8 cellular contexts compared by ENCODE assay signal in genomic region chr1:37890378-37891014, GRCh38. TPM values are rescaled to one million over a fixed set of nuclear protein-coding genes. Genes with fewer than 3 reads are reported as not detected.
DNase-seq lines count a peak whose midpoint lies in the region; ATAC-seq and TF ChIP-seq lines count a peak whose summit lies in the region.

No MANE protein-coding gene starts in this region.

- H3K27ac ChIP-seq in OCI-LY1 (ENCODE audit: low read depth, low read length, poor library complexity, severe bottlenecking) (no peak overlapping the region), aorta (ENCODE audit: low read depth in 1 of 2, low read length in 2 of 2) (no peak overlapping the region)

- peaks cover 0 to 4% of the 10 kb centered on the region in 2 donors for H3K4me1 Mint-ChIP-seq in effector memory CD8-positive, alpha-beta T cell (ENCODE audit: low read depth in 2 of 2)
- H3K4me1 Mint-ChIP-seq in naive B cell: peaks cover 0 to 5% (median 0%) of the 10 kb centered on the region in 3 donors

- H3K9me2 ChIP-seq in OCI-LY1 (ENCODE audit: low read depth, low read length): no peaks in the 10 kb centered on the region

- no peaks in the 10 kb centered on the region for H3K27me3 Mint-ChIP-seq in effector memory CD8-positive, alpha-beta T cell
- no peaks in the 10 kb centered on the region for H3K27me3 Mint-ChIP-seq in naive B cell

- H3K9me3 Mint-ChIP-seq in effector memory CD8-positive, alpha-beta T cell: no peaks in the 10 kb centered on the region
- H3K9me3 Mint-ChIP-seq in naive B cell: peaks cover 0 to 5% (median 0%) of the 10 kb centered on the region in 7 donors

- peak; percentile 37 for DNase-seq in D341Med (ENCODE audit: low spot score)
- peak; percentile 37 for DNase-seq in HuH-7.5 (ENCODE audit: low spot score)
- peak in 2 of 3 experiments; percentile 4 to 6 for DNase-seq in effector memory CD8-positive, alpha-beta T cell
- peak; percentile 40 for DNase-seq in naive B cell
- no peak for DNase-seq in aorta

- H3K4me1 ChIP-seq in OCI-LY1 (ENCODE audit: insufficient read depth, low read length, severe bottlenecking) (no peaks in the 10 kb centered on the region), aorta (ENCODE audit: control insufficient read depth in 1 of 2, insufficient read depth in 2 of 2, low read length in 2 of 2) (no peaks in the 10 kb centered on the region)

- TF ChIP-seq CTCF in OCI-LY1 (IDR thresholded peaks at IDR 0.05; ENCODE audit: low read length): peak; percentile 80

- no peak overlapping the region for H2AFZ ChIP-seq in OCI-LY1 (ENCODE audit: low read length)

- no peaks in the 10 kb centered on the region for H4K20me1 ChIP-seq in OCI-LY1 (ENCODE audit: insufficient read depth, low read length)

- no peaks in the 10 kb centered on the region for H3K79me2 ChIP-seq in OCI-LY1 (ENCODE audit: insufficient read depth, low read length)

- H3K9ac ChIP-seq in OCI-LY1 (ENCODE audit: low read length): no peak overlapping the region

- peak; percentile 48 for ATAC-seq in effector memory CD8-positive, alpha-beta T cell (replicated peaks)
- peak; percentile 40 to 63 for ATAC-seq in naive B cell (ENCODE audit: low read depth in 2 of 2)
- no peak for ATAC-seq in aorta (ENCODE audit: low FRiP score)
- no peak for ATAC-seq in HG03469 (IDR thresholded peaks at IDR 0.05; ENCODE audit: unreplicated experiment)
- no peak for ATAC-seq in HG02588 (IDR thresholded peaks at IDR 0.05; ENCODE audit: unreplicated experiment)

- no peaks in the 10 kb centered on the region for H3F3A ChIP-seq in OCI-LY1 (ENCODE audit: insufficient read depth, low read length)

- H3K4me3 ChIP-seq in OCI-LY1 (ENCODE audit: low read depth, low read length, poor library complexity, severe bottlenecking): no peak overlapping the region
- H3K4me3 ChIP-seq in aorta (ENCODE audit: low read length in 2 of 2): no peak overlapping the region

- WGBS in aorta, 2 donors: 9 to 11% methylated on average over 4 of the region's 4 CpGs

- H3K9me3 ChIP-seq in OCI-LY1 (ENCODE audit: low read length) (no peaks in the 10 kb centered on the region), aorta (ENCODE audit: control insufficient read depth, low read length) (no peaks in the 10 kb centered on the region)

- no peak overlapping the region for H3K4me2 ChIP-seq in OCI-LY1 (ENCODE audit: low read length)

- H3K27me3 ChIP-seq in OCI-LY1 (ENCODE audit: insufficient read depth, low read length) (no peaks in the 10 kb centered on the region), aorta (ENCODE audit: control insufficient read depth in 1 of 2, insufficient read depth in 2 of 2, low read length in 1 of 2) (no peaks in the 10 kb centered on the region)

- H3K36me3 ChIP-seq in OCI-LY1 (ENCODE audit: insufficient read depth, low read length) (peaks cover 49% of the 10 kb centered on the region), aorta (ENCODE audit: control insufficient read depth in 1 of 2, insufficient read depth in 2 of 2, low read length in 1 of 2) (peaks cover 15 to 19% of the 10 kb centered on the region in 2 donors)

- intact Hi-C loops in aorta (cut with DNase I): loop anchor here (2.0 to 5.0 kb wide), 2 partner anchors 84 to 87 kb away; no protein-coding TSS in a partner anchor

- peak overlapping the region in 1 of 2 donors; percentile 81 for H3K27ac Mint-ChIP-seq in effector memory CD8-positive, alpha-beta T cell
- H3K27ac Mint-ChIP-seq in naive B cell: peak overlapping the region in 3 of 6 donors; percentile 20 to 72 (median 40)

- peaks cover 44% of the 10 kb centered on the region for H3K36me3 Mint-ChIP-seq in effector memory CD8-positive, alpha-beta T cell (ENCODE audit: insufficient read depth)
- H3K36me3 Mint-ChIP-seq in naive B cell: peaks cover 6 to 25% of the 10 kb centered on the region in 2 donors

- H3K4me3 Mint-ChIP-seq in effector memory CD8-positive, alpha-beta T cell: no peak overlapping the region
- H3K4me3 Mint-ChIP-seq in naive B cell: no peak overlapping the region

RNA-seq across cellular contexts. Expression of gene MTF1, which starts 31.1 kb away (rescaled TPM):
- polyA plus RNA-seq in naive B cell (ENCODE audit: low read depth in 6 of 6) (10 to 100 TPM in 5 of 6 donors, 1 to 10 TPM in 1; 8.7 to 29.9 (median 25.2) TPM), aorta (1 to 10 TPM; 2.1 to 2.8 TPM)
- 10 to 100 TPM; 21.0 to 23.5 TPM for total RNA-seq in aorta

RNA-seq across cellular contexts. Expression of gene INPP5B, which starts 56.4 kb away (rescaled TPM):
- polyA plus RNA-seq in naive B cell (ENCODE audit: low read depth in 6 of 6) (10 to 100 TPM; 15.7 to 25.5 (median 22.3) TPM), aorta (10 to 100 TPM in 1 of 2 donors, 1 to 10 TPM in 1; 6.4 to 28.3 TPM)
- 10 to 100 TPM; 38.4 to 52.2 TPM for total RNA-seq in aorta

Comparison
In these comparisons a context has a peak if more than half of its experiments do, and no peak if none do; other contexts are left out.
1. DNase-seq: peak in D341Med (single experiment), HuH-7.5 (single experiment), effector memory CD8-positive, alpha-beta T cell (2 of 3) and naive B cell (single experiment); none in aorta (0 of 2).
2. ATAC-seq: peak in effector memory CD8-positive, alpha-beta T cell (single experiment) and naive B cell (2 of 2); none in aorta (single experiment), HG03469 (single experiment) and HG02588 (single experiment).